Comparison of ENCODE assay signal across 14 cellular contexts in genomic region chr4:108139089-108139488, GRCh38. TPM values are rescaled to one million over a fixed set of nuclear protein-coding genes. Genes with fewer than 3 reads are reported as not detected.
A peak's percentile ranks its signal among the peaks of the same experiment; 100 is the strongest.
DNase-seq lines count a peak whose midpoint lies in the region; ATAC-seq and TF ChIP-seq lines count a peak whose summit lies in the region.
"Had no signal": no experiment of that assay in that cellular context is flagged by ENCODE, and none has a peak within 500 bp of the region (broad histone marks: within the 10 kb centered on the region; RNA-seq: fewer than 3 reads in every experiment).

No MANE protein-coding gene starts in this region.

- H3K27ac ChIP-seq in cardiac muscle cell: peak overlapping the region; percentile 79
- H3K27ac ChIP-seq: SJCRH30, skin epidermis had no signal

- no peaks in the 10 kb centered on the region for H3K27me3 Mint-ChIP-seq in activated T-helper 2 cell treated with anti-CD3 and anti-CD28 coated beads, Interferon-gamma antibody, Interleukin-2, Interleukin-4, amounts not matched to agents 10 μg/mL and 5 μg/mL and 100 μg/mL, durations not matched to agents 14 hours and 24 hours and 36 hours (ENCODE audit: low read depth)

- H3K4me3 ChIP-seq in cardiac muscle cell (no peak overlapping the region), lower leg skin (ENCODE audit: low read depth, poor library complexity, severe bottlenecking) (no peak overlapping the region)
- H3K4me3 ChIP-seq: SJCRH30, skin epidermis had no signal

- H3K4me1 Mint-ChIP-seq in activated T-helper 2 cell treated with anti-CD3 and anti-CD28 coated beads, Interferon-gamma antibody, Interleukin-2, Interleukin-4, amounts not matched to agents 10 μg/mL and 5 μg/mL and 100 μg/mL, durations not matched to agents 14 hours and 24 hours and 36 hours (ENCODE audit: low read depth): peaks cover 84% of the 10 kb centered on the region

- H3K9me3 ChIP-seq in cardiac muscle cell (ENCODE audit: low read depth): no peaks in the 10 kb centered on the region
- H3K9me3 ChIP-seq: BE2C, SJCRH30 had no signal

- intact Hi-C loops in cardiac septum (cut with DNase I): no loop called here
- intact Hi-C loops in activated T-helper 2 cell treated with anti-CD3 and anti-CD28 coated beads, Interferon-gamma antibody, Interleukin-2, Interleukin-4, amounts not matched to agents 10 μg/mL and 5 μg/mL and 100 μg/mL, durations not matched to agents 14 hours and 24 hours and 36 hours (cut with micrococcal nuclease): loop anchor here (1.0 to 5.0 kb wide), 3 partner anchors 20 to 33 kb away; no protein-coding TSS in a partner anchor
- intact Hi-C loops in lower leg skin (cut with DNase I; ENCODE audit: low total_unique reads): no loop called here

- no peak for DNase-seq in cardiac muscle cell (ENCODE audit: low read depth in 1 of 2, low spot score in 1 of 2)
- DNase-seq in cardiac septum (ENCODE audit: low spot score): no peak
- no peak for DNase-seq in activated T-helper 2 cell treated with anti-CD3 and anti-CD28 coated beads, Interferon-gamma antibody, Interleukin-2, Interleukin-4, amounts not matched to agents 10 μg/mL and 5 μg/mL and 100 μg/mL, durations not matched to agents 14 hours and 24 hours and 36 hours (ENCODE audit: low spot score)
- no peak for DNase-seq in activated gamma-delta T cell treated with Interleukin-2 at 50 U/mL for 16 hours
- no peak for DNase-seq in lower leg skin (ENCODE audit: low spot score in 2 of 2)
- no peak for DNase-seq in D341Med (ENCODE audit: low spot score)
- DNase-seq: activated CD4-positive, CD25-positive, alpha-beta regulatory T cell treated with anti-CD3 and anti-CD28 coated beads, Interleukin-2, amount 50 U/mL, for 72 hours; BE2C; NCI-H1092; NCI-H526 treated with DMSO at 0.1 percent for 48 hours; SJCRH30 had no signal

- H3K36me3 ChIP-seq in cardiac muscle cell: no peaks in the 10 kb centered on the region
- H3K36me3 ChIP-seq: BE2C had no signal

- no peaks in the 10 kb centered on the region for H3K9me3 Mint-ChIP-seq in activated T-helper 2 cell treated with anti-CD3 and anti-CD28 coated beads, Interferon-gamma antibody, Interleukin-2, Interleukin-4, amounts not matched to agents 10 μg/mL and 5 μg/mL and 100 μg/mL, durations not matched to agents 14 hours and 24 hours and 36 hours

- peak overlapping the region; percentile 55 for H3K4me3 Mint-ChIP-seq in activated T-helper 2 cell treated with anti-CD3 and anti-CD28 coated beads, Interferon-gamma antibody, Interleukin-2, Interleukin-4, amounts not matched to agents 10 μg/mL and 5 μg/mL and 100 μg/mL, durations not matched to agents 14 hours and 24 hours and 36 hours (ENCODE audit: low read depth)

- H3K27ac Mint-ChIP-seq in activated T-helper 2 cell treated with anti-CD3 and anti-CD28 coated beads, Interferon-gamma antibody, Interleukin-2, Interleukin-4, amounts not matched to agents 10 μg/mL and 5 μg/mL and 100 μg/mL, durations not matched to agents 14 hours and 24 hours and 36 hours: peak overlapping the region; percentile 92

- no peaks in the 10 kb centered on the region for H3K27me3 ChIP-seq in cardiac muscle cell
- H3K27me3 ChIP-seq: SJCRH30 had no signal

- no peak for TF ChIP-seq POLR2A in lower leg skin (IDR thresholded peaks at IDR 0.05)

- 78 to 87% methylated on average over 2 of the region's 2 CpGs for WGBS in lower leg skin, 2 donors

- H3K36me3 Mint-ChIP-seq in activated T-helper 2 cell treated with anti-CD3 and anti-CD28 coated beads, Interferon-gamma antibody, Interleukin-2, Interleukin-4, amounts not matched to agents 10 μg/mL and 5 μg/mL and 100 μg/mL, durations not matched to agents 14 hours and 24 hours and 36 hours (ENCODE audit: low read depth): peaks cover 41% of the 10 kb centered on the region

- no peak for TF ChIP-seq CTCF in cardiac muscle cell (IDR thresholded peaks at IDR 0.05; ENCODE audit: low read depth, low read length)
- no peak for TF ChIP-seq CTCF in lower leg skin (IDR thresholded peaks at IDR 0.05)

- ATAC-seq in HG03039 (IDR thresholded peaks at IDR 0.05; ENCODE audit: unreplicated experiment) (peak; percentile 66), HG03025 (IDR thresholded peaks at IDR 0.05; ENCODE audit: low FRiP score, unreplicated experiment) (no peak)

- peaks cover 69% of the 10 kb centered on the region for H3K4me1 ChIP-seq in cardiac muscle cell (ENCODE audit: low read depth)
- H3K4me1 ChIP-seq: BE2C had no signal

RNA-seq across cellular contexts. Expression of gene LEF1, which starts 29.6 kb away (rescaled TPM):
- total RNA-seq in cardiac muscle cell (67.2 and 70.3 TPM in 2 replicates), cardiac septum (4.5 TPM), lower leg skin (10 to 100 TPM in 2 of 4 donors, 1 to 10 TPM in 2; 1.7 to 17.8 (median 7.8) TPM)
- 45.8 and 69.1 TPM in 2 replicates for polyA plus RNA-seq in cardiac muscle cell
- 74.0 and 77.0 TPM in 2 replicates for total RNA-seq in activated T-helper 2 cell treated with anti-CD3 and anti-CD28 coated beads, Interferon-gamma antibody, Interleukin-2, Interleukin-4, amounts not matched to agents 10 μg/mL and 5 μg/mL and 100 μg/mL, durations not matched to agents 14 hours and 24 hours and 36 hours
